8 cellular contexts compared by ENCODE assay signal in genomic region chr6:80106418-80107235, GRCh38. TPM values are rescaled to one million over a fixed set of nuclear protein-coding genes. Genes with fewer than 3 reads are reported as not detected.
DNase-seq lines count a peak whose midpoint lies in the region; TF ChIP-seq lines count a peak whose summit lies in the region.

TSS of gene BCKDHB (plus strand) at chr6:80106671. CDS start at chr6:80106694, 23 bp downstream.

- peak; percentile 92 for DNase-seq in GF-D8 (lab: John Stamatoyannopoulos, UW)
- DNase-seq in HEK293T (ENCODE audit: extremely low spot score), result peak; percentile 96
- DNase-seq in MV-4-11 (lab: John Stamatoyannopoulos, UW), result peak; percentile 98
- peak; percentile 99 for DNase-seq in SK-MEL-5 (ENCODE audit: low read depth, low spot score)
- peak; percentile 98 for DNase-seq in activated naive CD4-positive, alpha-beta T cell treated with Interleukin-2 at 50 U/mL for 16 hours
- DNase-seq in foreskin melanocyte, result peak; percentile 98

- in situ Hi-C loops in SK-MEL-5 (cut with HindIII; ENCODE audit: low pct_unique_long_range_greater_than_20kb, low sequenced_read_pairs), result no loop called here

- H3K4me1 ChIP-seq in neuron (ENCODE audit: insufficient read depth, low read length), result no peaks in the 10 kb centered on the region
- H3K4me1 ChIP-seq in subcutaneous abdominal adipose tissue (ENCODE audit: control insufficient read depth in 5 of 5, insufficient read depth in 5 of 5, low read length in 5 of 5), result peaks cover 0 to 22% (median 14%) of the 10 kb centered on the region in 5 donors

- POLR2A ChIA-PET in HEK293T (lab: Yijun Ruan, JAX), result interaction anchor here (0.6 to 1.5 kb wide), 11 partner anchors 8 to 467 kb away, joined by 3 to 9 read pairs (median 3); partner anchors contain the start of gene TTK

- H3K9ac ChIP-seq in subcutaneous abdominal adipose tissue (ENCODE audit: low read length in 5 of 5), result peak within 1 kb of the TSS; percentile 13 to 81 (median 73)

- H3K36me3 ChIP-seq in neuron (ENCODE audit: insufficient read depth, low read length), result no peaks in the 10 kb centered on the region
- H3K36me3 ChIP-seq in subcutaneous abdominal adipose tissue (ENCODE audit: control insufficient read depth in 5 of 5, insufficient read depth in 5 of 5, low read length in 5 of 5), result no peaks in the 10 kb centered on the region

- H3K27ac ChIP-seq in subcutaneous abdominal adipose tissue (ENCODE audit: low read depth, low read length), result peak within 1 kb of the TSS; percentile 78

- peak within 1 kb of the TSS; percentile 87 for H2AFZ ChIP-seq in neuron (ENCODE audit: low read depth, low read length)

- H3K27me3 ChIP-seq in neuron (ENCODE audit: insufficient read depth, low read length), result no peaks in the 10 kb centered on the region
- H3K27me3 ChIP-seq in subcutaneous abdominal adipose tissue (ENCODE audit: control insufficient read depth in 5 of 5, insufficient read depth in 4 of 5, low read length in 5 of 5), result no peaks in the 10 kb centered on the region

- H3K4me3 ChIP-seq in neuron (ENCODE audit: low read length) (peak within 1 kb of the TSS; percentile 68), subcutaneous abdominal adipose tissue (ENCODE audit: low read depth in 1 of 5, low read length in 5 of 5) (peak within 1 kb of the TSS; percentile 80 to 91 (median 83))

- CTCF ChIA-PET in HEK293T (lab: Yijun Ruan, JAX), result interaction anchor here (0.7 to 0.9 kb wide), 2 partner anchors 161 to 171 kb away, joined by 3 read pairs; no protein-coding TSS in a partner anchor

- H3K9me3 ChIP-seq in neuron (ENCODE audit: low read length) (no peaks in the 10 kb centered on the region), subcutaneous abdominal adipose tissue (ENCODE audit: control insufficient read depth in 5 of 5, low read length in 5 of 5) (no peaks in the 10 kb centered on the region)

TF ChIP-seq in HEK293T, 16 proteins besides CTCF, POLR2A, EP300 and RAD21:
- TF ChIP-seq TARDBP (IDR thresholded peaks at IDR 0.05), result no peak
- peak; percentile 25; the same call in 1 of the 2 replicates for TF ChIP-seq ELF4 (IDR thresholded peaks at IDR 0.05)

RNA-seq across cellular contexts. Expression of gene BCKDHB, which starts in this region (rescaled TPM):
- 10.6 and 12.2 TPM in 2 replicates for total RNA-seq in SK-MEL-5 (2014; rRNA removed; shearing (Covaris generic))
- 9.8 and 12.0 TPM in 2 replicates for polyA plus RNA-seq in SK-MEL-5 (2015; cell fraction: cytosol; rRNA removed)
- 9.8 and 14.1 TPM in 2 replicates for polyA plus RNA-seq in SK-MEL-5 (2015; cell fraction: nucleus; rRNA removed)

Comparison
In these comparisons a context has a peak if more than half of its experiments do, and no peak if none do; other contexts are left out.
1. Peak in every context shown above with its lines: DNase-seq, H3K4me3 ChIP-seq and H3K27ac ChIP-seq.